ENCODE assay signal across 20 cellular contexts in the genomic region with DNA sequence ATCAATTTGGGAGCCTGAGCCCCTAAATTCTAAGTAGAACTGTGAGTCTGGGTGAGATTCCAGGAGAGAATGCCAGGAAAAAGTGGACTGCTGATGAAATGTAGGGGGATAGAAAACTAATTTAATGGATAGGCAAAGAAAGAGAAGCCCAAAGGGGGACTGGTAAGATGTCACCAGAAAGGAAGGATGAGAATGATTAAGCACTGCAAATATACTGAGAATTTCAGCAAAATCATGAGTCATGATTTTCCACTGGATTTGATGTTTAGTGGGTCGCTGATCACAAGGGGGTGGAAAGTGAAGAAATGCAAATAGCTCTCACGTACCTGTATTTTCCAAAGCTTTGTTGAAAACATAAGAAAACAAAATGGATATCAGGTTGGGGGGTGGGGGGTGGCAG.
DNase-seq lines count a peak whose midpoint lies in the region; ATAC-seq and TF ChIP-seq lines count a peak whose summit lies in the region.
"Had no signal": no experiment of that assay in that cellular context is flagged by ENCODE, and none has a peak within 500 bp of the region (broad histone marks: within the 10 kb centered on the region; RNA-seq: fewer than 3 reads in every experiment).

No MANE protein-coding gene starts in this region.

- no peak for ATAC-seq in HCT116
- peak; percentile 32 for ATAC-seq in activated T-helper 17 cell treated with anti-CD3 and anti-CD28 coated beads, Interleukin-2, amount 50 U/mL, for 72 hours (replicated peaks)
- no peak for ATAC-seq in GM18867 (IDR thresholded peaks at IDR 0.05; ENCODE audit: unreplicated experiment)

- CTCF ChIA-PET in HCT116 (lab: Charles Lee) = interaction anchor here (0.6 to 1.5 kb wide), 3 partner anchors 162 to 361 kb away, joined by 3 read pairs; no protein-coding TSS in a partner anchor

- peak overlapping the region; percentile 15; the same call in 1 of the 2 replicates for H3K27ac ChIP-seq in HCT116 (ENCODE audit: low read depth, low read length)
- H3K27ac ChIP-seq: ascending aorta had no signal

- no peaks in the 10 kb centered on the region for H3K27me3 ChIP-seq in HCT116 (ENCODE audit: insufficient read depth, low read length)
- H3K27me3 ChIP-seq: ascending aorta had no signal

- TF ChIP-seq CTCF in HCT116 (IDR thresholded peaks at IDR 0.05 in 2 of 3, conservative IDR thresholded peaks at IDR 0.05 in 1 of 3; ENCODE audit: borderline replicate concordance in 1 of 3, insufficient read depth in 1 of 3, low read depth in 2 of 3, low read length in 2 of 3) (no peak), glutamatergic neuron (IDR thresholded peaks at IDR 0.05; ENCODE audit: partially characterized antibody, unreplicated experiment) (no peak)

- no peak for TF ChIP-seq POLR2A in HCT116 (IDR thresholded peaks at IDR 0.05; ENCODE audit: borderline replicate concordance, extremely low read depth, insufficient read depth, insufficient read length)

- H4K20me1 ChIP-seq in HCT116 (ENCODE audit: insufficient read depth) = no peaks in the 10 kb centered on the region

- peaks cover 5% of the 10 kb centered on the region for H3K9me3 Mint-ChIP-seq in activated T-helper 17 cell treated with anti-CD3 and anti-CD28 coated beads, Interleukin-2, amount 50 U/mL, for 72 hours
- peaks cover 6% of the 10 kb centered on the region for H3K9me3 Mint-ChIP-seq in glutamatergic neuron (ENCODE audit: unreplicated experiment)
- H3K9me3 Mint-ChIP-seq: dendritic cell treated with granulocyte-macrophage colony-stimulating factor and Interleukin-4, amounts not matched to agents 40 ng/mL and 50 ng/mL, for 4 days had no signal

- TF ChIP-seq RAD21 in HCT116 (IDR thresholded peaks at IDR 0.05; ENCODE audit: low read depth) = no peak

- H3K27ac Mint-ChIP-seq in activated T-helper 17 cell treated with anti-CD3 and anti-CD28 coated beads, Interleukin-2, amount 50 U/mL, for 72 hours = peak overlapping the region; percentile 51
- no peak overlapping the region for H3K27ac Mint-ChIP-seq in glutamatergic neuron (ENCODE audit: unreplicated experiment)
- H3K27ac Mint-ChIP-seq: CD4-positive, alpha-beta memory T cell; dendritic cell treated with granulocyte-macrophage colony-stimulating factor and Interleukin-4, amounts not matched to agents 40 ng/mL and 50 ng/mL, for 4 days; naive B cell had no signal

- H3K27me3 Mint-ChIP-seq in activated T-helper 17 cell treated with anti-CD3 and anti-CD28 coated beads, Interleukin-2, amount 50 U/mL, for 72 hours = no peaks in the 10 kb centered on the region
- H3K27me3 Mint-ChIP-seq in glutamatergic neuron (ENCODE audit: unreplicated experiment) = peaks cover 3% of the 10 kb centered on the region
- H3K27me3 Mint-ChIP-seq: CD4-positive, alpha-beta memory T cell; dendritic cell treated with granulocyte-macrophage colony-stimulating factor and Interleukin-4, amounts not matched to agents 40 ng/mL and 50 ng/mL, for 4 days; naive B cell had no signal

- H2AFZ ChIP-seq in HCT116 (ENCODE audit: low read depth, low read length, poor library complexity, severe bottlenecking) = no peak overlapping the region

- H3K79me2 ChIP-seq in HCT116 (ENCODE audit: insufficient read depth, low read length) = no peaks in the 10 kb centered on the region

- H3K36me3 Mint-ChIP-seq in activated T-helper 17 cell treated with anti-CD3 and anti-CD28 coated beads, Interleukin-2, amount 50 U/mL, for 72 hours (ENCODE audit: low read depth) = peaks cover 10% of the 10 kb centered on the region
- peaks cover 13% of the 10 kb centered on the region for H3K36me3 Mint-ChIP-seq in glutamatergic neuron (ENCODE audit: unreplicated experiment)

- H3K4me3 Mint-ChIP-seq in activated T-helper 17 cell treated with anti-CD3 and anti-CD28 coated beads, Interleukin-2, amount 50 U/mL, for 72 hours = no peak overlapping the region
- H3K4me3 Mint-ChIP-seq in glutamatergic neuron (ENCODE audit: unreplicated experiment) = no peak overlapping the region
- H3K4me3 Mint-ChIP-seq: CD4-positive, alpha-beta memory T cell; dendritic cell treated with granulocyte-macrophage colony-stimulating factor and Interleukin-4, amounts not matched to agents 40 ng/mL and 50 ng/mL, for 4 days had no signal

- no TSS peak for BruUV-seq in HCT116 (replicated peaks; lab: Mats Ljungman, UMichigan)

- RAD21 ChIA-PET in HCT116 (lab: Charles Lee; ENCODE audit: low non-redundant PET in 1 of 2, low total read pairs in 2 of 2, uncharacterized antibody in 2 of 2, unreplicated experiment in 2 of 2) = no interaction called here

- no peak overlapping the region for H3K9ac ChIP-seq in HCT116 (ENCODE audit: low read length)

- H3K4me1 Mint-ChIP-seq in activated T-helper 17 cell treated with anti-CD3 and anti-CD28 coated beads, Interleukin-2, amount 50 U/mL, for 72 hours = peaks cover 28% of the 10 kb centered on the region
- peaks cover 5% of the 10 kb centered on the region for H3K4me1 Mint-ChIP-seq in glutamatergic neuron (ENCODE audit: low read depth, unreplicated experiment)
- H3K4me1 Mint-ChIP-seq: CD4-positive, alpha-beta memory T cell had no signal

- no peaks in the 10 kb centered on the region for H3K36me3 ChIP-seq in HCT116 (ENCODE audit: control insufficient read depth in 1 of 2, insufficient read depth in 2 of 2, low read length in 2 of 2)
- H3K36me3 ChIP-seq: ascending aorta had no signal

- H3K4me1 ChIP-seq in HCT116 (ENCODE audit: control insufficient read depth in 1 of 2, insufficient read depth in 2 of 2, low read length in 2 of 2) = peaks cover 46 to 53% of the 10 kb centered on the region in 2 experiments
- H3K4me1 ChIP-seq: ascending aorta had no signal

- POLR2A ChIA-PET in HCT116 (lab: Charles Lee) = no interaction called here

- no peaks in the 10 kb centered on the region for H3K9me2 ChIP-seq in HCT116 (ENCODE audit: insufficient read depth)

- H3K4me2 ChIP-seq in HCT116 (ENCODE audit: low read length) = peak overlapping the region; percentile 32

- H3K4me3 ChIP-seq in HCT116 (replicated peaks in 1 of 2; ENCODE audit: low read depth in 1 of 2, low read length in 2 of 2) = no peak overlapping the region
- H3K4me3 ChIP-seq: ascending aorta had no signal

- H3K9me3 ChIP-seq in HCT116 (ENCODE audit: control insufficient read depth in 1 of 2, insufficient read depth in 1 of 2, low read depth in 1 of 2, low read length in 2 of 2) = no peaks in the 10 kb centered on the region
- H3K9me3 ChIP-seq: ascending aorta had no signal

- peak; percentile 33 for DNase-seq in AG20443 (ENCODE audit: low spot score)
- no peak for DNase-seq in HCT116 (ENCODE audit: low read depth, low spot score)
- peak; percentile 78 for DNase-seq in iris pigment epithelial cell (ENCODE audit: low read depth)
- DNase-seq in effector CD4-positive, alpha-beta T cell = no peak
- DNase-seq in NCI-H748 treated with DMSO at 0.1 percent for 48 hours (lab: John Stamatoyannopoulos, UW) = no peak
- DNase-seq in glutamatergic neuron = no peak
- DNase-seq: activated CD4-positive, alpha-beta T cell treated with anti-CD3 and anti-CD28 coated beads for 4 hours; activated T-cell treated with anti-CD3 and anti-CD28 coated beads, Interleukin-2, amount 50 U/mL, for 48 hours; CD4-positive, alpha-beta memory T cell; MV-4-11; naive B cell; NCI-H2107; posterior cingulate gyrus; stimulated activated CD4-positive, alpha-beta T cell treated with anti-CD3 and anti-CD28 coated beads, Interleukin-12 subunit alpha, Interleukin-12 subunit beta, amount 100 ng/mL, for 4 hours; substantia nigra; T-helper 2 cell had no signal

- intact Hi-C loops in HCT116 (cut with micrococcal nuclease) = loop anchor here (5.0 kb wide), 1 partner anchor 87 kb away; no protein-coding TSS in a partner anchor

TF ChIP-seq in HCT116, 20 proteins besides CTCF, POLR2A, EP300 and RAD21:
- no peak for TF ChIP-seq CBX3 (IDR thresholded peaks at IDR 0.05; ENCODE audit: low read depth)
- TF ChIP-seq, protein P1, sequence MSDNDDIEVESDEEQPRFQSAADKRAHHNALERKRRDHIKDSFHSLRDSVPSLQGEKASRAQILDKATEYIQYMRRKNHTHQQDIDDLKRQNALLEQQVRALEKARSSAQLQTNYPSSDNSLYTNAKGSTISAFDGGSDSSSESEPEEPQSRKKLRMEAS (IDR thresholded peaks at IDR 0.05) = no peak
- 0 out of 2 replicates have a peak, but pooled peaks have one; percentile 18 for TF ChIP-seq EGR1 (IDR thresholded peaks at IDR 0.05; ENCODE audit: low read depth)
- no peak for TF ChIP-seq EZH2 (IDR thresholded peaks at IDR 0.05)
- no peak for TF ChIP-seq SRF (IDR thresholded peaks at IDR 0.05; ENCODE audit: low read depth)
- peak; percentile 66 for TF ChIP-seq JUND (IDR thresholded peaks at IDR 0.05)
- TF ChIP-seq EZH2phosphoT487 (IDR thresholded peaks at IDR 0.05; ENCODE audit: borderline replicate concordance) = no peak
- no peak for TF ChIP-seq SIN3A (IDR thresholded peaks at IDR 0.05; ENCODE audit: low read depth)
- TF ChIP-seq ELF1 (IDR thresholded peaks at IDR 0.05; ENCODE audit: borderline replicate concordance, low read depth) = no peak
- TF ChIP-seq TCF7L2 (IDR thresholded peaks at IDR 0.05; ENCODE audit: borderline replicate concordance, extremely low read depth, insufficient read depth, insufficient read length) = no peak
- peak; percentile 64 for TF ChIP-seq FOSL1 (IDR thresholded peaks at IDR 0.05; ENCODE audit: low read depth)

Comparison
In these comparisons a context has a peak if more than half of its experiments do, and no peak if none do; other contexts are left out.
1. DNase-seq: peak in AG20443 (single experiment) and iris pigment epithelial cell (single experiment); none in HCT116 (single experiment), effector CD4-positive, alpha-beta T cell (single experiment), NCI-H748 treated with DMSO at 0.1 percent for 48 hours (single experiment) and glutamatergic neuron (single experiment).